ENCODE assay signal across 1 cellular context in the genomic region with DNA sequence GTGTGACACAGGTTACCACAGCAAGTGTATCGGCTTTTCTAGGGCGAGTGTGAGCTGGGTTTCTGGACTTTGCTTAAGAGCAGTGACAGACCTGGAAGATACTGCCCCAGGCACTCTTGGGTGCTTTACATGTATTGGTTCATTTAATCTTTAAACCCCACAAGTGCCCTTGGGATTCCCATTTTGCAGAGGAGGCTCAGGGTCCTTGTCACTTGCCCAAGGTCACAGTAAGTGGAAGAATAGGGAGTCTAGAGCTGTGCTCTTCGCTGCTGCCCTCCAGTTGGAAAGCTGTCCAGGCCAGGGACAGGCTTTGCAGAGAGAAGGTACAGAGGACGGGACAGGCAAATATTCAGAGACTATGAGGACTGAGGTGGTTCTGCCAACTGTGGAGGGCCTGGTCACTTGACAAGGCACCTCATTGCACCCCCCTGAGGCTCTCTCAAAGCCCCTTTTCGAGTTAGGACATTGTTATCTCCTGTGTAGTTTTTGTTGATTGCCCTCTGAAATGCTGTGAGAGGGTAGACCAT.
TF ChIP-seq lines count a peak whose summit lies in the region.

No MANE protein-coding gene starts in this region.

TF ChIP-seq in GM23338, 12 proteins besides CTCF, POLR2A, EP300 and RAD21:
- TF ChIP-seq, protein P1, sequence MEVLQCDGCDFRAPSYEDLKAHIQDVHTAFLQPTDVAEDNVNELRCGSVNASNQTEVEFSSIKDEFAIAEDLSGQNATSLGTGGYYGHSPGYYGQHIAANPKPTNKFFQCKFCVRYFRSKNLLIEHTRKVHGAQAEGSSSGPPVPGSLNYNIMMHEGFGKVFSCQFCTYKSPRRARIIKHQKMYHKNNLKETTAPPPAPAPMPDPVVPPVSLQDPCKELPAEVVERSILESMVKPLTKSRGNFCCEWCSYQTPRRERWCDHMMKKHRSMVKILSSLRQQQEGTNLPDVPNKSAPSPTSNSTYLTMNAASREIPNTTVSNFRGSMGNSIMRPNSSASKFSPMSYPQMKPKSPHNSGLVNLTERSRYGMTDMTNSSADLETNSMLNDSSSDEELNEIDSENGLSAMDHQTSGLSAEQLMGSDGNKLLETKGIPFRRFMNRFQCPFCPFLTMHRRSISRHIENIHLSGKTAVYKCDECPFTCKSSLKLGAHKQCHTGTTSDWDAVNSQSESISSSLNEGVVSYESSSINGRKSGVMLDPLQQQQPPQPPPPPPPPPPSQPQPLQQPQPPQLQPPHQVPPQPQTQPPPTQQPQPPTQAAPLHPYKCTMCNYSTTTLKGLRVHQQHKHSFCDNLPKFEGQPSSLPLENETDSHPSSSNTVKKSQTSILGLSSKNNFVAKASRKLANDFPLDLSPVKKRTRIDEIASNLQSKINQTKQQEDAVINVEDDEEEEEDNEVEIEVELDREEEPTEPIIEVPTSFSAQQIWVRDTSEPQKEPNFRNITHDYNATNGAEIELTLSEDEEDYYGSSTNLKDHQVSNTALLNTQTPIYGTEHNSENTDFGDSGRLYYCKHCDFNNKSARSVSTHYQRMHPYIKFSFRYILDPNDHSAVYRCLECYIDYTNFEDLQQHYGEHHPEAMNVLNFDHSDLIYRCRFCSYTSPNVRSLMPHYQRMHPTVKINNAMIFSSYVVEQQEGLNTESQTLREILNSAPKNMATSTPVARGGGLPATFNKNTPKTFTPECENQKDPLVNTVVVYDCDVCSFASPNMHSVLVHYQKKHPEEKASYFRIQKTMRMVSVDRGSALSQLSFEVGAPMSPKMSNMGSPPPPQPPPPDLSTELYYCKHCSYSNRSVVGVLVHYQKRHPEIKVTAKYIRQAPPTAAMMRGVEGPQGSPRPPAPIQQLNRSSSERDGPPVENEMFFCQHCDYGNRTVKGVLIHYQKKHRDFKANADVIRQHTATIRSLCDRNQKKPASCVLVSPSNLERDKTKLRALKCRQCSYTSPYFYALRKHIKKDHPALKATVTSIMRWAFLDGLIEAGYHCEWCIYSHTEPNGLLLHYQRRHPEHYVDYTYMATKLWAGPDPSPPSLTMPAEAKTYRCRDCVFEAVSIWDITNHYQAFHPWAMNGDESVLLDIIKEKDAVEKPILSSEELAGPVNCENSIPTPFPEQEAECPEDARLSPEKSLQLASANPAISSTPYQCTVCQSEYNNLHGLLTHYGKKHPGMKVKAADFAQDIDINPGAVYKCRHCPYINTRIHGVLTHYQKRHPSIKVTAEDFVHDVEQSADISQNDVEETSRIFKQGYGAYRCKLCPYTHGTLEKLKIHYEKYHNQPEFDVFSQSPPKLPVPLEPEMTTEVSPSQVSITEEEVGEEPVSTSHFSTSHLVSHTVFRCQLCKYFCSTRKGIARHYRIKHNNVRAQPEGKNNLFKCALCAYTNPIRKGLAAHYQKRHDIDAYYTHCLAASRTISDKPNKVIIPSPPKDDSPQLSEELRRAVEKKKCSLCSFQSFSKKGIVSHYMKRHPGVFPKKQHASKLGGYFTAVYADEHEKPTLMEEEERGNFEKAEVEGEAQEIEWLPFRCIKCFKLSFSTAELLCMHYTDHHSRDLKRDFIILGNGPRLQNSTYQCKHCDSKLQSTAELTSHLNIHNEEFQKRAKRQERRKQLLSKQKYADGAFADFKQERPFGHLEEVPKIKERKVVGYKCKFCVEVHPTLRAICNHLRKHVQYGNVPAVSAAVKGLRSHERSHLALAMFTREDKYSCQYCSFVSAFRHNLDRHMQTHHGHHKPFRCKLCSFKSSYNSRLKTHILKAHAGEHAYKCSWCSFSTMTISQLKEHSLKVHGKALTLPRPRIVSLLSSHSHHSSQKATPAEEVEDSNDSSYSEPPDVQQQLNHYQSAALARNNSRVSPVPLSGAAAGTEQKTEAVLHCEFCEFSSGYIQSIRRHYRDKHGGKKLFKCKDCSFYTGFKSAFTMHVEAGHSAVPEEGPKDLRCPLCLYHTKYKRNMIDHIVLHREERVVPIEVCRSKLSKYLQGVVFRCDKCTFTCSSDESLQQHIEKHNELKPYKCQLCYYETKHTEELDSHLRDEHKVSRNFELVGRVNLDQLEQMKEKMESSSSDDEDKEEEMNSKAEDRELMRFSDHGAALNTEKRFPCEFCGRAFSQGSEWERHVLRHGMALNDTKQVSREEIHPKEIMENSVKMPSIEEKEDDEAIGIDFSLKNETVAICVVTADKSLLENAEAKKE (CRISPR knock-in tag; IDR thresholded peaks at IDR 0.05) = no peak
- TF ChIP-seq JUNB (IDR thresholded peaks at IDR 0.05; ENCODE audit: unreplicated experiment) = no peak
- no peak for TF ChIP-seq EZH2 (IDR thresholded peaks at IDR 0.05; ENCODE audit: low read depth, unreplicated experiment)
